18 cellular contexts compared by ENCODE assay signal in genomic region chr7:134549366-134549765, GRCh38. TPM values are rescaled to one million over a fixed set of nuclear protein-coding genes. Genes with fewer than 3 reads are reported as not detected.
DNase-seq lines count a peak whose midpoint lies in the region; ATAC-seq and TF ChIP-seq lines count a peak whose summit lies in the region.
"Had no signal": no experiment of that assay in that cellular context is flagged by ENCODE, and none has a peak within 500 bp of the region (broad histone marks: within the 10 kb centered on the region; RNA-seq: fewer than 3 reads in every experiment).

No MANE protein-coding gene starts in this region.

- DNase-seq in MCF 10A (ENCODE audit: unreplicated experiment) (no peak), breast epithelium (ENCODE audit: low spot score in 2 of 2) (no peak), fibroblast of villous mesenchyme (ENCODE audit: low read depth) (no peak), trophoblast cell (peak; percentile 75 to 85), NCI-H1694 treated with DMSO at 0.1 percent for 48 hours (lab: John Stamatoyannopoulos, UW) (no peak), T1000 (lab: John Stamatoyannopoulos, UW) (no peak)
- DNase-seq: Calu3; CD4-positive, alpha-beta memory T cell; NCI-H187 treated with DMSO at 0.1 percent for 48 hours; NCI-H774 had no signal

- H3K79me2 ChIP-seq in trophoblast cell (ENCODE audit: control insufficient read depth, insufficient read depth, low read length, poor library complexity) = no peaks in the 10 kb centered on the region

- no peak overlapping the region for H3K4ac ChIP-seq in trophoblast cell (ENCODE audit: low read depth, low read length)

- no peak overlapping the region for H2AFZ ChIP-seq in trophoblast cell (ENCODE audit: insufficient read depth, low read length, poor library complexity)

- no peak overlapping the region for H3K9ac ChIP-seq in trophoblast cell (ENCODE audit: low read length)

- intact Hi-C loops in MCF 10A (cut with micrococcal nuclease) = no loop called here
- intact Hi-C loops in breast epithelium (cut with DNase I; ENCODE audit: low total_unique reads) = no loop called here

- no peak overlapping the region for H3K4me3 Mint-ChIP-seq in MCF 10A (ENCODE audit: unreplicated experiment)
- H3K4me3 Mint-ChIP-seq: CD4-positive, alpha-beta memory T cell; IgD-negative memory B cell had no signal

- no peak overlapping the region for H3K14ac ChIP-seq in trophoblast cell (ENCODE audit: low read length)

- no peak overlapping the region for H2AK5ac ChIP-seq in trophoblast cell (ENCODE audit: low read length)

- no CpG with 5 or more reads among the region's 8 CpGs for WGBS in trophoblast cell (ENCODE audit: extremely low coverage, insufficient coverage, insufficient read length)

- no peak for TF ChIP-seq POLR2A in breast epithelium (IDR thresholded peaks at IDR 0.05)

- no peaks in the 10 kb centered on the region for H3K36me3 ChIP-seq in breast epithelium
- H3K36me3 ChIP-seq in trophoblast cell (ENCODE audit: control insufficient read depth in 1 of 2, insufficient read depth in 2 of 2, low read length in 2 of 2) = no peaks in the 10 kb centered on the region

- H3K27ac ChIP-seq in breast epithelium (no peak overlapping the region), trophoblast cell (ENCODE audit: low read depth, low read length) (no peak overlapping the region)
- H3K27ac ChIP-seq: 22Rv1, HL-60 had no signal

- ATAC-seq in HG03457 (IDR thresholded peaks at IDR 0.05; ENCODE audit: unreplicated experiment) (no peak), HG02763 (IDR thresholded peaks at IDR 0.05; ENCODE audit: unreplicated experiment) (no peak)
- ATAC-seq: Panc1, Right ventricle myocardium inferior had no signal

- H3K4me1 ChIP-seq in breast epithelium (no peaks in the 10 kb centered on the region), trophoblast cell (ENCODE audit: control insufficient read depth in 1 of 2, insufficient read depth in 2 of 2, low read length in 2 of 2) (peaks cover 8% of the 10 kb centered on the region in 2 experiments)

- H3K18ac ChIP-seq in trophoblast cell (ENCODE audit: low read length) = no peak overlapping the region

- H3K27me3 Mint-ChIP-seq in MCF 10A (ENCODE audit: insufficient read depth, unreplicated experiment) = no peaks in the 10 kb centered on the region

- no peak overlapping the region for H2BK5ac ChIP-seq in trophoblast cell (ENCODE audit: low read depth, low read length, poor library complexity)

- no peak overlapping the region for H4K8ac ChIP-seq in trophoblast cell (ENCODE audit: low read depth, low read length)

- H3K36me3 Mint-ChIP-seq in MCF 10A (ENCODE audit: insufficient read depth, unreplicated experiment) = no peaks in the 10 kb centered on the region
- H3K36me3 Mint-ChIP-seq: CD4-positive, alpha-beta memory T cell had no signal

- H3K27me3 ChIP-seq in breast epithelium = no peaks in the 10 kb centered on the region
- H3K27me3 ChIP-seq in trophoblast cell (ENCODE audit: insufficient read depth, low read length) = no peaks in the 10 kb centered on the region

- POLR2A ChIA-PET in MCF 10A (lab: Yijun Ruan, JAX) = no interaction called here

- H4K12ac ChIP-seq in trophoblast cell (ENCODE audit: low read depth, low read length) = no peak overlapping the region

- H3K23ac ChIP-seq in trophoblast cell (ENCODE audit: low read length) = no peak overlapping the region

- H2BK12ac ChIP-seq in trophoblast cell (ENCODE audit: low read length) = no peak overlapping the region

- H3K4me3 ChIP-seq in breast epithelium (no peak overlapping the region), fibroblast of villous mesenchyme (ENCODE audit: low read depth, low read length) (peak overlapping the region; percentile 30), trophoblast cell (ENCODE audit: low read depth, low read length) (no peak overlapping the region)

- H3K4me2 ChIP-seq in trophoblast cell (ENCODE audit: low read length) = no peak overlapping the region

- peaks cover 26% of the 10 kb centered on the region for H3K4me1 Mint-ChIP-seq in MCF 10A (ENCODE audit: insufficient read depth, unreplicated experiment)

- no peaks in the 10 kb centered on the region for H3K9me3 ChIP-seq in breast epithelium
- H3K9me3 ChIP-seq in trophoblast cell (ENCODE audit: insufficient read depth, low read depth, low read length) = no peaks in the 10 kb centered on the region

- no peak overlapping the region for H4K91ac ChIP-seq in trophoblast cell (ENCODE audit: low read depth, low read length)

- BruUV-seq in MCF 10A (replicated peaks; lab: Mats Ljungman, UMichigan) = no TSS peak

- H3K9me3 Mint-ChIP-seq in MCF 10A (ENCODE audit: unreplicated experiment) = peaks cover 8% of the 10 kb centered on the region
- H3K9me3 Mint-ChIP-seq: IgD-negative memory B cell had no signal

- H3K27ac Mint-ChIP-seq in MCF 10A (ENCODE audit: low read depth, unreplicated experiment) = peak overlapping the region; percentile 31
- H3K27ac Mint-ChIP-seq: CD4-positive, alpha-beta memory T cell; IgD-negative memory B cell had no signal

- CTCF ChIA-PET in MCF 10A (lab: Yijun Ruan, JAX) = interaction anchor here (1.1 to 5.3 kb wide), 9 partner anchors 8 to 116 kb away, joined by 4 to 71 read pairs (median 36); partner anchors contain the start of gene AKR1B10

- no peak for TF ChIP-seq CTCF in MCF 10A (IDR thresholded peaks at IDR 0.05; ENCODE audit: unreplicated experiment)
- no peak for TF ChIP-seq CTCF in breast epithelium (IDR thresholded peaks at IDR 0.05)
- TF ChIP-seq CTCF in fibroblast of villous mesenchyme (IDR thresholded peaks at IDR 0.05; ENCODE audit: insufficient read depth, low read depth, low read length) = no peak

- no peaks in the 10 kb centered on the region for H3K79me1 ChIP-seq in trophoblast cell (ENCODE audit: low read length)

- H2BK120ac ChIP-seq in trophoblast cell (ENCODE audit: insufficient read depth, low read length, poor library complexity) = no peak overlapping the region

RNA-seq across cellular contexts. Expression of gene AKR1B15, which starts 0.5 kb away (rescaled TPM):
- not detected in 2 replicates for total RNA-seq in MCF 10A (2022)
- total RNA-seq in breast epithelium = 1 to 10 TPM in 2 of 3 donors, under 1 TPM in 1; 0.33 to 5.6 (median 3.5) TPM
- total RNA-seq in fibroblast of villous mesenchyme = not detected in 2 replicates
- polyA plus RNA-seq in trophoblast cell (2013) = 0.05 and 0.06 TPM in 2 replicates
- total RNA-seq: CD4-positive, alpha-beta memory T cell; Right ventricle myocardium inferior had no signal
- polyA plus RNA-seq: BJ; CD4-positive, alpha-beta memory T cell; IgD-negative memory B cell had no signal

RNA-seq across cellular contexts. Expression of gene AKR1B10, which starts 22.0 kb away (rescaled TPM):
- total RNA-seq in MCF 10A (2022) = 0.42 and 0.49 TPM in 2 replicates
- 1 to 10 TPM in 2 of 3 donors, not detected in 1; 2.1 to 2.9 TPM for total RNA-seq in breast epithelium
- under 0.01 and 0.43 TPM in 2 replicates for total RNA-seq in fibroblast of villous mesenchyme
- 0.05 and 0.08 TPM in 2 replicates for polyA plus RNA-seq in trophoblast cell (2013)
- total RNA-seq: CD4-positive, alpha-beta memory T cell; Right ventricle myocardium inferior had no signal
- polyA plus RNA-seq: CD4-positive, alpha-beta memory T cell; IgD-negative memory B cell had no signal

Comparison
In these comparisons a context has a peak if more than half of its experiments do, and no peak if none do; other contexts are left out.
1. DNase-seq: peak in trophoblast cell (2 of 2); none in MCF 10A (single experiment), breast epithelium (0 of 2), fibroblast of villous mesenchyme (single experiment), NCI-H1694 treated with DMSO at 0.1 percent for 48 hours (single experiment) and T1000 (single experiment).